ENCODE assay signal across 8 cellular contexts in the genomic region with DNA sequence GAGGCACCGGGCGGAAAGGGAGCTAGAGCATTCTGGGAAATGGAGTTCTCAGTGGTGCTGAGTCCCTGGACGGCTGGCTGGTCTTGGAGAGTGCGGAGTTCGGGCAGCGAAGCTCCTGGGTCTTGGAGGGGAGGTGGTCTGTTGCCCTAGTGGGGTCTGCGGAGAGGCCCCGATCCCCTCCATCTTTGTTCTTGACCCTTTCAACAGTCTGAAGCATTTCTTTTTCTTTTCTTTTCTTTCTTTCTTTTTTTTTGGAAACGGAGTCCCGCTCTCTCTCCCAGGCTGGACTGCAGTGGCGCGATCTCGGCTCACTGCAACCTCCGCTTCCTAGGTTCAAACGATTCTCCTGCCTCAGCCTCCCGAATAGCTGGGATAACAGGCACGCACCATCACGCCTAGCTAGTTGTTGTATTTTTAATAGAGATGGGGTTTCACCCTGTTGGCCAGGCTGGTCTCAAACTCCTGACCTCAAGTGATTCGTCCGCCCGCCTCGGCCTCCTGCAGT. TPM values are rescaled to one million over a fixed set of nuclear protein-coding genes. Genes with fewer than 3 reads are reported as not detected.
DNase-seq lines count a peak whose midpoint lies in the region; ATAC-seq and TF ChIP-seq lines count a peak whose summit lies in the region.

No MANE protein-coding gene starts in this region.

- peaks cover 17% of the 10 kb centered on the region for H3K27me3 Mint-ChIP-seq in activated CD4-positive, alpha-beta T cell treated with anti-CD3 and anti-CD28 coated beads for 36 hours
- peaks cover 27% of the 10 kb centered on the region for H3K27me3 Mint-ChIP-seq in activated naive CD8-positive, alpha-beta T cell treated with anti-CD3 and anti-CD28 coated beads, Interleukin-2, amount 50 U/mL, for 24 hours

- H3K36me3 Mint-ChIP-seq in activated CD4-positive, alpha-beta T cell treated with anti-CD3 and anti-CD28 coated beads for 36 hours (ENCODE audit: low read depth): peaks cover 12% of the 10 kb centered on the region
- peaks cover 14% of the 10 kb centered on the region for H3K36me3 Mint-ChIP-seq in activated naive CD8-positive, alpha-beta T cell treated with anti-CD3 and anti-CD28 coated beads, Interleukin-2, amount 50 U/mL, for 24 hours (ENCODE audit: low read depth)

- TF ChIP-seq POLR2A in testis (IDR thresholded peaks at IDR 0.05): no peak

- 0 to 4% methylated on average over 22 of the region's 22 CpGs for WGBS in testis, 2 donors

- intact Hi-C loops in activated CD4-positive, alpha-beta T cell treated with anti-CD3 and anti-CD28 coated beads for 36 hours (cut with DNase I, micrococcal nuclease): loop anchor here (1.0 to 5.0 kb wide), 20 partner anchors 23 to 987 kb away; a partner anchor contains a TSS
- intact Hi-C loops in testis (cut with DNase I; ENCODE audit: low total_unique reads): no loop called here

- H3K4me1 Mint-ChIP-seq in activated CD4-positive, alpha-beta T cell treated with anti-CD3 and anti-CD28 coated beads for 36 hours: peaks cover 25% of the 10 kb centered on the region
- peaks cover 31% of the 10 kb centered on the region for H3K4me1 Mint-ChIP-seq in activated naive CD8-positive, alpha-beta T cell treated with anti-CD3 and anti-CD28 coated beads, Interleukin-2, amount 50 U/mL, for 24 hours

- no peak for TF ChIP-seq CTCF in testis (IDR thresholded peaks at IDR 0.05)

- peak overlapping the region; percentile 95 for H3K27ac Mint-ChIP-seq in activated CD4-positive, alpha-beta T cell treated with anti-CD3 and anti-CD28 coated beads for 36 hours
- H3K27ac Mint-ChIP-seq in activated naive CD8-positive, alpha-beta T cell treated with anti-CD3 and anti-CD28 coated beads, Interleukin-2, amount 50 U/mL, for 24 hours: peak overlapping the region; percentile 99

- H3K9me3 ChIP-seq in testis: no peaks in the 10 kb centered on the region

- H3K9me3 Mint-ChIP-seq in activated CD4-positive, alpha-beta T cell treated with anti-CD3 and anti-CD28 coated beads for 36 hours (ENCODE audit: low read depth): no peaks in the 10 kb centered on the region
- no peaks in the 10 kb centered on the region for H3K9me3 Mint-ChIP-seq in activated naive CD8-positive, alpha-beta T cell treated with anti-CD3 and anti-CD28 coated beads, Interleukin-2, amount 50 U/mL, for 24 hours

- no peak for ATAC-seq in activated CD4-positive, alpha-beta T cell treated with anti-CD3 and anti-CD28 coated beads for 36 hours
- ATAC-seq in activated naive CD8-positive, alpha-beta T cell treated with anti-CD3 and anti-CD28 coated beads, Interleukin-2, amount 50 U/mL, for 24 hours: no peak
- peak; percentile 1 for ATAC-seq in left lobe of liver

- no peak for DNase-seq in activated CD4-positive, alpha-beta T cell treated with anti-CD3 and anti-CD28 coated beads for 36 hours
- no peak for DNase-seq in activated CD4-positive, alpha-beta T cell treated with anti-CD3 and anti-CD28 coated beads, Interleukin-2, amount 50 U/mL, for 1 hour
- DNase-seq in activated naive CD8-positive, alpha-beta T cell treated with anti-CD3 and anti-CD28 coated beads, Interleukin-2, amount 50 U/mL, for 24 hours: no peak
- DNase-seq in left lobe of liver (ENCODE audit: low spot score) (no peak), testis (no peak), iPS-NIHi7 (ENCODE audit: extremely low spot score) (no peak), NCI-H446 treated with DMSO at 0.1 percent for 48 hours (lab: John Stamatoyannopoulos, UW) (no peak)
- DNase-seq in activated effector memory CD4-positive, alpha-beta T cell treated with Interleukin-2 at 50 U/mL for 16 hours: no peak

- H3K27me3 ChIP-seq in testis: no peaks in the 10 kb centered on the region

- H3K27ac ChIP-seq in testis: no peak overlapping the region

- H3K4me3 ChIP-seq in testis: peak overlapping the region; percentile 85 to 86

- H3K4me1 ChIP-seq in testis: peaks cover 14% of the 10 kb centered on the region

- H3K4me3 Mint-ChIP-seq in activated CD4-positive, alpha-beta T cell treated with anti-CD3 and anti-CD28 coated beads for 36 hours: peak overlapping the region; percentile 87
- peak overlapping the region; percentile 98 for H3K4me3 Mint-ChIP-seq in activated naive CD8-positive, alpha-beta T cell treated with anti-CD3 and anti-CD28 coated beads, Interleukin-2, amount 50 U/mL, for 24 hours

- CTCF ChIA-PET in activated CD4-positive, alpha-beta T cell treated with anti-CD3 and anti-CD28 coated beads for 36 hours (lab: Charles Lee): interaction anchor here (0.6 to 6.6 kb wide), 11 partner anchors 21 to 571 kb away, joined by 3 to 84 read pairs (median 5); a partner anchor contains a TSS

- H3K36me3 ChIP-seq in testis (ENCODE audit: low read depth, missing control alignments): no peaks in the 10 kb centered on the region

- POLR2A ChIA-PET in activated CD4-positive, alpha-beta T cell treated with anti-CD3 and anti-CD28 coated beads for 36 hours (lab: Charles Lee): interaction anchor here (0.6 to 2.3 kb wide), 7 partner anchors 10 to 132 kb away, joined by 3 to 23 read pairs (median 4); a partner anchor contains a TSS

RNA-seq across cellular contexts. Expression of a gene that starts 0.4 kb away (rescaled TPM):
- 100 to 1,000 TPM; 108 to 128 TPM for total RNA-seq in activated CD4-positive, alpha-beta T cell treated with anti-CD3 and anti-CD28 coated beads for 36 hours
- total RNA-seq in left lobe of liver (45.9 TPM), testis (100 to 1,000 TPM; 123 to 142 TPM)
- polyA plus RNA-seq in testis (ENCODE audit: insufficient read depth, low read depth, low replicate concordance): 195 TPM

RNA-seq across cellular contexts. Expression of a gene that starts 0.7 kb away (rescaled TPM):
- total RNA-seq in activated CD4-positive, alpha-beta T cell treated with anti-CD3 and anti-CD28 coated beads for 36 hours: under 1 TPM; 0.40 to 0.62 TPM
- total RNA-seq in left lobe of liver (31.6 TPM), testis (1 to 10 TPM; 1.5 to 1.7 TPM)
- polyA plus RNA-seq in testis (ENCODE audit: insufficient read depth, low read depth, low replicate concordance): 1.7 TPM

RNA-seq across cellular contexts. Expression of a gene that starts 22.6 kb away (rescaled TPM):
- total RNA-seq in activated CD4-positive, alpha-beta T cell treated with anti-CD3 and anti-CD28 coated beads for 36 hours: 10 to 100 TPM; 12.6 to 15.2 TPM
- total RNA-seq in left lobe of liver (19.5 TPM), testis (10 to 100 TPM; 36.0 to 48.3 TPM)
- polyA plus RNA-seq in testis (ENCODE audit: insufficient read depth, low read depth, low replicate concordance): 13.8 TPM

RNA-seq across cellular contexts. Expression of a gene that starts 39.0 kb away (rescaled TPM):
- total RNA-seq in activated CD4-positive, alpha-beta T cell treated with anti-CD3 and anti-CD28 coated beads for 36 hours: 1 to 10 TPM; 5.0 to 5.6 TPM
- total RNA-seq in left lobe of liver: 5.0 TPM
- 10 to 100 TPM in 1 of 2 donors, 1 to 10 TPM in 1; 9.4 to 11.1 TPM for total RNA-seq in testis
- polyA plus RNA-seq in testis (ENCODE audit: insufficient read depth, low read depth, low replicate concordance): 9.5 TPM

RNA-seq across cellular contexts. Expression of a gene that starts 48.3 kb away (rescaled TPM):
- total RNA-seq in activated CD4-positive, alpha-beta T cell treated with anti-CD3 and anti-CD28 coated beads for 36 hours: under 1 TPM; 0.21 to 0.23 TPM
- total RNA-seq in left lobe of liver: not detected
- total RNA-seq in testis: 10 to 100 TPM; 17.0 to 20.9 TPM
- polyA plus RNA-seq in testis (ENCODE audit: insufficient read depth, low read depth, low replicate concordance): 88.3 TPM

Comparison
In these comparisons a context has a peak if more than half of its experiments do, and no peak if none do; other contexts are left out.
1. RNA of a gene that starts 0.7 kb away (total RNA-seq): 31.6 TPM in left lobe of liver (single experiment); 1.5 to 1.7 TPM in testis and 0.40 to 0.62 TPM in activated CD4-positive, alpha-beta T cell treated with anti-CD3 and anti-CD28 coated beads for 36 hours; every median in the first group is over 10 times any median in the second.